ENCODE assay signal across 28 cellular contexts in genomic region chr16:24887472-24887871, GRCh38. TPM values are rescaled to one million over a fixed set of nuclear protein-coding genes. Genes with fewer than 3 reads are reported as not detected.
"Had no signal": no experiment of that assay in that cellular context is flagged by ENCODE, and none has a peak within 500 bp of the region (broad histone marks: within the 10 kb centered on the region; RNA-seq: fewer than 3 reads in every experiment).

No MANE protein-coding gene starts in this region.

- DNase-seq: stimulated activated CD4-positive, alpha-beta T cell treated with anti-CD3 and anti-CD28 coated beads, Interleukin-2, amount 100 ng/mL, for 48 hours; stimulated activated CD4-positive, alpha-beta T cell treated with anti-CD3 and anti-CD28 coated beads, Interleukin-4, amount 100 ng/mL, for 1 hour; stimulated activated CD4-positive, alpha-beta T cell treated with anti-CD3 and anti-CD28 coated beads, Interleukin-4, amount 100 ng/mL, for 24 hours; stimulated activated CD4-positive, alpha-beta T cell treated with anti-CD3 and anti-CD28 coated beads, Interleukin-4, amount 100 ng/mL, for 4 hours; stimulated activated CD8-positive, alpha-beta memory T cell treated with anti-CD3 and anti-CD28 coated beads, Interleukin-4, amount 100 ng/mL, for 48 hours; stimulated activated naive B cell treated with anti-CD40 and anti-IgM and Interleukin-4, amounts not matched to agents 10 μg/mL and 1 μg/mL and 100 μg/mL, for 72 hours; stimulated activated naive CD4-positive, alpha-beta T cell; stimulated activated naive CD4-positive, alpha-beta T cell treated with Interleukin-2 at 50 U/mL for 16 hours; stimulated activated naive CD8-positive, alpha-beta T cell treated with anti-CD3 and anti-CD28 coated beads, Interleukin-15, amount 100 ng/mL, for 72 hours; stimulated activated naive CD8-positive, alpha-beta T cell treated with anti-CD3 and anti-CD28 coated beads, Interleukin-15, Interleukin-2, amounts not matched to agents 100 U/mL and 50 U/mL, for 24 hours; substantia nigra; testis; thyroid gland; tibial artery; transverse colon; trophoblast cell; upper lobe of left lung; upper lobe of right lung; uterus had no signal

- ATAC-seq: stimulated activated effector memory CD8-positive, alpha-beta T cell treated with anti-CD3 and anti-CD28 coated beads, Interleukin-12 subunit alpha, Interleukin-12 subunit beta, amount 100 ng/mL, for 72 hours; stimulated activated memory B cell treated with anti-CD40 and anti-IgM and Interleukin-4, amounts not matched to agents 10 μg/mL and 1 μg/mL and 100 μg/mL, for 72 hours; stimulated activated naive B cell treated with anti-CD40 and anti-IgM and Interleukin-4, amounts not matched to agents 10 μg/mL and 1 μg/mL and 100 μg/mL, for 72 hours; stimulated activated naive CD8-positive, alpha-beta T cell treated with anti-CD3 and anti-CD28 coated beads, Interleukin-15, amount 100 ng/mL, for 72 hours; stimulated activated naive CD8-positive, alpha-beta T cell treated with anti-CD3 and anti-CD28 coated beads, Interleukin-15, Interleukin-2, amounts not matched to agents 100 U/mL and 50 U/mL, for 24 hours; upper lobe of right lung had no signal

- H3K36me3 ChIP-seq: suprapubic skin, thoracic aorta, thyroid gland, tibial artery, tibial nerve, transverse colon, upper lobe of left lung, upper lobe of right lung, uterus, vagina had no signal

- FAIRE-seq: urothelium cell line had no signal

- H3K4me1 ChIP-seq: suprapubic skin, testis, thyroid gland, tibial artery, tibial nerve, transverse colon, upper lobe of left lung, upper lobe of right lung, uterus, vagina had no signal

- H3K27ac ChIP-seq: suprapubic skin, testis, thoracic aorta, thyroid gland, tibial artery, tibial nerve, transverse colon, upper lobe of left lung, upper lobe of right lung, uterus, vagina had no signal

- H3K27me3 ChIP-seq: suprapubic skin, testis, thyroid gland, tibial artery, tibial nerve, transverse colon, upper lobe of left lung, upper lobe of right lung, uterus, vagina had no signal

- H3K9me3 ChIP-seq: testis, thoracic aorta, thyroid gland, tibial artery, tibial nerve, transverse colon, upper lobe of left lung, upper lobe of right lung, uterus, vagina had no signal

- H3K4me3 ChIP-seq: suprapubic skin, testis, thoracic aorta, thyroid gland, tibial artery, tibial nerve, transverse colon, upper lobe of left lung, upper lobe of right lung, uterus, vagina had no signal

RNA-seq across cellular contexts. Expression of gene SLC5A11, which starts 41.7 kb away (rescaled TPM):
- total RNA-seq: temporal lobe, tibial nerve, upper lobe of right lung, urinary bladder, uterus, vagina had no signal
